22 cellular contexts compared by ENCODE assay signal in genomic region chrX:21744721-21745120, GRCh38. TPM values are rescaled to one million over a fixed set of nuclear protein-coding genes. Genes with fewer than 3 reads are reported as not detected.
"Had no signal": no experiment of that assay in that cellular context is flagged by ENCODE, and none has a peak within 500 bp of the region (broad histone marks: within the 10 kb centered on the region; RNA-seq: fewer than 3 reads in every experiment).

No MANE protein-coding gene starts in this region.

- H3K27ac ChIP-seq: SJSA1, SK-N-MC had no signal

- DNase-seq: MG63, NCI-H1092, NCI-H1105 treated with DMSO at 0.1 percent for 48 hours, NCI-H1417 treated with DMSO at 0.1 percent for 48 hours, NCI-H187, NCI-H2029, NCI-H2081 treated with DMSO at 0.1 percent for 48 hours, NCI-H2171, NCI-H226, NCI-H446, NCI-H510A, NCI-H524 treated with DMSO at 0.1 percent for 48 hours, NCI-H69, NCI-H774, Right ventricle myocardium superior, RPMI8226, SIG-M5 had no signal

- H3K27me3 ChIP-seq: MG63, SJSA1 had no signal

- H3K9me3 ChIP-seq: MG63, SJSA1 had no signal

- FAIRE-seq: RCC 7860 had no signal

- H3K4me3 ChIP-seq: MG63, SJSA1, SK-N-MC had no signal

- H3K4me1 ChIP-seq: SJSA1 had no signal

- H3K36me3 ChIP-seq: MG63, SJSA1 had no signal

RNA-seq across cellular contexts. Expression of gene SMPX, which starts 13.2 kb away (rescaled TPM):
- total RNA-seq: HT-29, LHCN-M2, SJSA1 had no signal
